8 cellular contexts compared by ENCODE assay signal in genomic region chr17:13017623-13018462, GRCh38. TPM values are rescaled to one million over a fixed set of nuclear protein-coding genes. Genes with fewer than 3 reads are reported as not detected.
DNase-seq lines count a peak whose midpoint lies in the region; ATAC-seq and TF ChIP-seq lines count a peak whose summit lies in the region.

TSS of gene ELAC2 (minus strand) at chr17:13018027. CDS start at chr17:13017947, 80 bp downstream.

- peak within 1 kb of the TSS; percentile 91 to 95 for H3K27ac ChIP-seq in lung (ENCODE audit: low read depth in 1 of 2, low read length in 1 of 2)

- TF ChIP-seq CTCF in lung (IDR thresholded peaks at IDR 0.05; ENCODE audit: control extremely low read depth, extremely low read depth): no peak

- ATAC-seq in GM21360 (IDR thresholded peaks at IDR 0.05; ENCODE audit: unreplicated experiment) (peak; percentile 95), lung (ENCODE audit: insufficient read depth, low FRiP score) (peak; percentile 100)

- peak within 1 kb of the TSS; percentile 98 for H3K4me3 ChIP-seq in lung

- H3K9me3 ChIP-seq in lung (ENCODE audit: control insufficient read depth in 2 of 2, insufficient read depth in 1 of 2, low read length in 1 of 2): no peaks in the 10 kb centered on the region

- no peaks in the 10 kb centered on the region for H3K27me3 ChIP-seq in lung (ENCODE audit: control insufficient read depth, insufficient read depth)

- CTCF ChIA-PET in activated CD8-positive, alpha-beta memory T cell treated with anti-CD3 and anti-CD28 coated beads for 36 hours (lab: Charles Lee): interaction anchor here (1.2 to 5.4 kb wide), 3 partner anchors 10 to 13 kb away, joined by 3 to 44 read pairs (median 4); no protein-coding TSS in a partner anchor

- peaks cover 13 to 18% of the 10 kb centered on the region in 2 donors for H3K36me3 ChIP-seq in lung (ENCODE audit: control insufficient read depth in 2 of 2, insufficient read depth in 2 of 2, low read length in 2 of 2)

- H3K4me1 ChIP-seq in lung (ENCODE audit: control insufficient read depth in 2 of 2, insufficient read depth in 2 of 2, low read length in 2 of 2): peaks cover 2 to 4% of the 10 kb centered on the region in 2 donors

- POLR2A ChIA-PET in activated CD8-positive, alpha-beta memory T cell treated with anti-CD3 and anti-CD28 coated beads for 36 hours (lab: Charles Lee): interaction anchor here (0.8 kb wide), 2 partner anchors 1020 to 1283 kb away, joined by 3 to 4 read pairs; partner anchors contain the start of genes HS3ST3B1 and ZNF18

- WGBS in lung, 2 donors: 0% methylated on average over 80 of the region's 80 CpGs

- DNase-seq in COLO829 (ENCODE audit: low spot score) (peak; percentile 97), HT1080 (ENCODE audit: low read depth) (peak; percentile 98), NOMO-1 (lab: John Stamatoyannopoulos, UW; ENCODE audit: unreplicated experiment in 2 of 2) (peak; percentile 96 to 97), lung (ENCODE audit: low spot score) (peak; percentile 98)
- DNase-seq in effector CD8-positive, alpha-beta T cell (lab: John Stamatoyannopoulos, UW): peak; percentile 93
- peak; percentile 91 to 96 (median 95) for DNase-seq in stimulated activated CD4-positive, alpha-beta T cell treated with anti-CD3 and anti-CD28 coated beads, TNF-alpha, amount 100 ng/mL, for 4 hours (ENCODE audit: low read depth in 3 of 3)

RNA-seq across cellular contexts. Expression of gene ELAC2, which starts in this region (rescaled TPM):
- total RNA-seq in HT1080 (2014; rRNA removed; shearing (Covaris generic)): 171 and 218 TPM in 2 replicates
- polyA plus RNA-seq in HT1080 (2015; cell fraction: cytosol; rRNA removed): 50.9 and 56.3 TPM in 2 replicates
- 133 and 141 TPM in 2 replicates for polyA plus RNA-seq in HT1080 (2015; cell fraction: nucleus; rRNA removed)
- total RNA-seq in activated CD8-positive, alpha-beta memory T cell treated with anti-CD3 and anti-CD28 coated beads for 36 hours: 10 to 100 TPM; 83.1 to 84.3 TPM
- total RNA-seq in lung: 10 to 100 TPM; 55.8 to 76.4 TPM
- polyA plus RNA-seq in lung: 10 to 100 TPM; 24.1 to 35.3 TPM

Comparison
In these comparisons a context has a peak if more than half of its experiments do, and no peak if none do; other contexts are left out.
1. Peak in every context shown above with its lines: DNase-seq, ATAC-seq, H3K4me3 ChIP-seq and H3K27ac ChIP-seq.